ENCODE assay signal across 17 cellular contexts in genomic region chr20:47228654-47229053, GRCh38.
DNase-seq lines count a peak whose midpoint lies in the region; TF ChIP-seq lines count a peak whose summit lies in the region.
"Had no signal": no experiment of that assay in that cellular context is flagged by ENCODE, and none has a peak within 500 bp of the region (broad histone marks: within the 10 kb centered on the region; RNA-seq: fewer than 3 reads in every experiment).

No MANE protein-coding gene starts in this region.

- no peak overlapping the region for H2AFZ ChIP-seq in mammary epithelial cell (ENCODE audit: low read depth, low read length)

- peaks cover 16% of the 10 kb centered on the region for H3K79me2 ChIP-seq in mammary epithelial cell (ENCODE audit: insufficient read depth, low read length)

- H3K36me3 ChIP-seq in mammary epithelial cell (ENCODE audit: insufficient read depth, low read length), result peaks cover 57% of the 10 kb centered on the region

- H3K4me3 Mint-ChIP-seq in MCF 10A (ENCODE audit: unreplicated experiment) (no peak overlapping the region), endothelial cell (ENCODE audit: unreplicated experiment) (no peak overlapping the region), progenitor cell of endocrine pancreas (ENCODE audit: low read depth) (no peak overlapping the region)
- H3K4me3 Mint-ChIP-seq: CD4-positive, CD25-positive, alpha-beta regulatory T cell had no signal

- H3K36me3 Mint-ChIP-seq in MCF 10A (ENCODE audit: insufficient read depth, unreplicated experiment) (peaks cover 100% of the 10 kb centered on the region), endothelial cell (ENCODE audit: low read depth, unreplicated experiment) (peaks cover 48% of the 10 kb centered on the region), progenitor cell of endocrine pancreas (ENCODE audit: insufficient read depth) (peaks cover 34% of the 10 kb centered on the region)

- no peaks in the 10 kb centered on the region for H3K9me3 Mint-ChIP-seq in MCF 10A (ENCODE audit: unreplicated experiment)
- no peaks in the 10 kb centered on the region for H3K9me3 Mint-ChIP-seq in endothelial cell (ENCODE audit: unreplicated experiment)
- H3K9me3 Mint-ChIP-seq in progenitor cell of endocrine pancreas (ENCODE audit: low read depth), result no peaks in the 10 kb centered on the region
- H3K9me3 Mint-ChIP-seq: CD4-positive, CD25-positive, alpha-beta regulatory T cell had no signal

- DNase-seq in MCF 10A (ENCODE audit: unreplicated experiment), result no peak
- no peak for DNase-seq in mammary epithelial cell
- DNase-seq in NCI-H82 treated with DMSO at 0.1 percent for 48 hours (lab: John Stamatoyannopoulos, UW; ENCODE audit: unreplicated experiment), result peak; percentile 58
- no peak for DNase-seq in endothelial cell (ENCODE audit: low spot score)
- no peak for DNase-seq in progenitor cell of endocrine pancreas (ENCODE audit: low spot score, unreplicated experiment)
- DNase-seq in putamen (ENCODE audit: low spot score), result no peak
- no peak for DNase-seq in HEK293T (ENCODE audit: extremely low spot score)
- DNase-seq: AML-193; CD4-positive, CD25-positive, alpha-beta regulatory T cell; DMS79; NCI-H1048; NCI-H146; NCI-H2107; NCI-H226; NCI-H526 treated with DMSO at 0.1 percent for 48 hours; SHP77 treated with DMSO at 0.1 percent for 48 hours had no signal

- no peaks in the 10 kb centered on the region for H3K9me3 ChIP-seq in mammary epithelial cell (replicated peaks; ENCODE audit: insufficient read depth, low read length)

- no TSS peak for BruUV-seq in MCF 10A (replicated peaks; lab: Mats Ljungman, UMichigan)
- BruUV-seq in mammary epithelial cell (replicated peaks; lab: Mats Ljungman, UMichigan), result no TSS peak

- no peaks in the 10 kb centered on the region for H3K4me1 ChIP-seq in mammary epithelial cell (ENCODE audit: insufficient read depth, low read length)

- in situ Hi-C loops in mammary epithelial cell (cut with MboI; ENCODE audit: low sequenced_read_pairs in 2 of 2), result no loop called here

- no peaks in the 10 kb centered on the region for H3K4me1 Mint-ChIP-seq in MCF 10A (ENCODE audit: insufficient read depth, unreplicated experiment)
- peaks cover 4% of the 10 kb centered on the region for H3K4me1 Mint-ChIP-seq in endothelial cell (ENCODE audit: unreplicated experiment)
- peaks cover 2% of the 10 kb centered on the region for H3K4me1 Mint-ChIP-seq in progenitor cell of endocrine pancreas (ENCODE audit: low read depth)

- no peak overlapping the region for H3K27ac ChIP-seq in mammary epithelial cell (ENCODE audit: insufficient read depth, low read depth, low read length)

- H3K4me2 ChIP-seq in mammary epithelial cell (ENCODE audit: insufficient read depth, low read depth, low read length), result no peak overlapping the region

- no peaks in the 10 kb centered on the region for H3K27me3 Mint-ChIP-seq in MCF 10A (ENCODE audit: insufficient read depth, unreplicated experiment)
- H3K27me3 Mint-ChIP-seq in endothelial cell (ENCODE audit: unreplicated experiment), result peaks cover 6% of the 10 kb centered on the region
- H3K27me3 Mint-ChIP-seq in progenitor cell of endocrine pancreas, result no peaks in the 10 kb centered on the region
- H3K27me3 Mint-ChIP-seq: CD4-positive, CD25-positive, alpha-beta regulatory T cell had no signal

- CTCF ChIA-PET in MCF 10A (lab: Yijun Ruan, JAX) (interaction anchor here (0.5 to 1.5 kb wide), 11 partner anchors 8 to 1429 kb away, joined by 3 to 8 read pairs (median 4); no protein-coding TSS in a partner anchor), mammary epithelial cell (lab: Charles Lee; ENCODE audit: low non-redundant PET) (interaction anchor here (0.7 kb wide), 1 partner anchor 1215 kb away, joined by 5 read pairs; no protein-coding TSS in a partner anchor), HEK293T (lab: Yijun Ruan, JAX) (interaction anchor here (1.1 kb wide), 1 partner anchor 155 kb away, joined by 5 read pairs; no protein-coding TSS in a partner anchor)

- no peak overlapping the region for H3K9ac ChIP-seq in mammary epithelial cell (ENCODE audit: insufficient read depth, low read length)

- H4K20me1 ChIP-seq in mammary epithelial cell (ENCODE audit: insufficient read depth, low read length), result no peaks in the 10 kb centered on the region

- peak overlapping the region; percentile 78 for H3K27ac Mint-ChIP-seq in MCF 10A (ENCODE audit: low read depth, unreplicated experiment)
- H3K27ac Mint-ChIP-seq in endothelial cell (ENCODE audit: unreplicated experiment), result peak overlapping the region; percentile 57
- peak overlapping the region; percentile 11 for H3K27ac Mint-ChIP-seq in progenitor cell of endocrine pancreas

- POLR2A ChIA-PET in MCF 10A (lab: Yijun Ruan, JAX) (interaction anchor here (0.6 to 2.5 kb wide), 3 partner anchors 129 to 156 kb away, joined by 3 to 6 read pairs (median 3); no protein-coding TSS in a partner anchor), HEK293T (lab: Yijun Ruan, JAX) (no interaction called here)

- dilution Hi-C loops in mammary epithelial cell (cut with HindIII; ENCODE audit: low sequenced_read_pairs), result no loop called here

- WGBS in mammary epithelial cell (ENCODE audit: low coverage, missing lambda C conversion rate), result 98% methylated on average over 4 of the region's 5 CpGs

- intact Hi-C loops in MCF 10A (cut with micrococcal nuclease) (no loop called here), mammary epithelial cell (cut with micrococcal nuclease) (no loop called here)

- no peak overlapping the region for H3K4me3 ChIP-seq in mammary epithelial cell (replicated peaks in 1 of 3; ENCODE audit: insufficient read depth in 1 of 3, low read depth in 2 of 3, low read length in 3 of 3)
- H3K4me3 ChIP-seq: GM12878 had no signal

- H3K27me3 ChIP-seq in mammary epithelial cell (ENCODE audit: insufficient read depth, low read length), result no peaks in the 10 kb centered on the region

- TF ChIP-seq CTCF in MCF 10A (IDR thresholded peaks at IDR 0.05; ENCODE audit: unreplicated experiment), result no peak
- TF ChIP-seq CTCF in mammary epithelial cell (conservative IDR thresholded peaks at IDR 0.05 in 1 of 2, IDR thresholded peaks at IDR 0.05 in 1 of 2; ENCODE audit: extremely low read depth in 1 of 2, insufficient read depth in 1 of 2, low read depth in 1 of 2, low read length in 2 of 2), result no peak
- no peak for TF ChIP-seq CTCF in endothelial cell (IDR thresholded peaks at IDR 0.05; ENCODE audit: unreplicated experiment)
- no peak for TF ChIP-seq CTCF in progenitor cell of endocrine pancreas (IDR thresholded peaks at IDR 0.05; ENCODE audit: unreplicated experiment)

TF ChIP-seq in HEK293T, 16 proteins besides CTCF, POLR2A, EP300 and RAD21:
- TF ChIP-seq ELF4 (IDR thresholded peaks at IDR 0.05) (no peak), BHLHE40 (IDR thresholded peaks at IDR 0.05; ENCODE audit: borderline replicate concordance) (no peak), LEF1 (IDR thresholded peaks at IDR 0.05; ENCODE audit: borderline replicate concordance) (no peak), SP1 (IDR thresholded peaks at IDR 0.05) (no peak), NFRKB (IDR thresholded peaks at IDR 0.05) (no peak), TARDBP (IDR thresholded peaks at IDR 0.05) (no peak), FOXK2 (IDR thresholded peaks at IDR 0.05) (no peak), FOXM1 (IDR thresholded peaks at IDR 0.05; ENCODE audit: borderline replicate concordance) (no peak), ARNT (IDR thresholded peaks at IDR 0.05) (no peak), PKNOX1 (IDR thresholded peaks at IDR 0.05) (no peak), FOXA1 (IDR thresholded peaks at IDR 0.05) (no peak), SUZ12 (IDR thresholded peaks at IDR 0.05) (no peak), CTBP1 (IDR thresholded peaks at IDR 0.05; ENCODE audit: borderline replicate concordance) (no peak)

Comparison
In these comparisons a context has a peak if more than half of its experiments do, and no peak if none do; other contexts are left out.
1. H3K27ac Mint-ChIP-seq: peak in every context shown above with its lines; median percentile 78 in MCF 10A; 57 in endothelial cell; 11 in progenitor cell of endocrine pancreas.